ENCODE assay signal across 8 cellular contexts in the genomic region with DNA sequence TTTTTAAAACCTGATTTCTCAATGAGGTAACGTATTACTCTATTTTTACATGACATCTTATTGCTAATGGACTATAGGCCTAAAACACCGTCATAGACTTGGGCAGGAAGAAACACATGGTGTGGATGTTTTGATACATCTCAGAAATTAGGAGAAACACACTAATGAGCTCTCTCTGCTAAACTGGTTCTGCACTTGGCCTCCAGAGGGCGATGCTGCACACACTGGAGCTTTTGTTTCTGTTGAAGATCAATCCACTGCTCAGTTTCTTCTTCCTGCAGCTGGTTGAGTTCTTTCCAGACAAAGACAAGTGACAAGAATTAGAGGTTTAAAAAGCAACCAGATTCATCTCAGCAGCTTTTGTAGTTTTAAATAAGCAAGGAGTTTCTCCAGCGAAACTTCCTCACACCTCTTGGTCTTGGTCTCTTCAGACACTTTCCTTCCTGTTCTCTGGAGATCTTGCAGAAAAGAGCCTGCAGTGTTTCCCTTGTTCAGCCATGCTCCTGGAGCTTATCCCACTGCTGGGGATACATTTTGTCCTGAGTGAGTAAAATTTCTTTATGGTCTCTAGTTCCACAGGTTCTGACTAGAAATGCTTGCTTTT.
DNase-seq lines count a peak whose midpoint lies in the region; TF ChIP-seq lines count a peak whose summit lies in the region.

No MANE protein-coding gene starts in this region.

- DNase-seq in SIG-M5 treated with dmso at 0.1 percent for 504 hours (lab: John Stamatoyannopoulos, UW; ENCODE audit: unreplicated experiment) (peak; percentile 37), SIG-M5 (lab: John Stamatoyannopoulos, UW) (no peak), NCI-H460 (ENCODE audit: extremely low read depth, low read depth) (peak; percentile 42), esophagus muscularis mucosa (ENCODE audit: extremely low spot score) (no peak), osteocyte (ENCODE audit: extremely low spot score, unreplicated experiment) (no peak), cerebellum (ENCODE audit: low spot score) (no peak), occipital lobe (lab: John Stamatoyannopoulos, UW) (no peak)
- DNase-seq in activated CD8-positive, alpha-beta memory T cell treated with anti-CD3 and anti-CD28 coated beads, Interleukin-2, amount 50 U/mL, for 24 hours (ENCODE audit: extremely low read depth): peak; percentile 48

- H3K9me3 Mint-ChIP-seq in osteocyte (ENCODE audit: unreplicated experiment): no peaks in the 10 kb centered on the region

- no peaks in the 10 kb centered on the region for H3K4me1 ChIP-seq in esophagus muscularis mucosa

- no peaks in the 10 kb centered on the region for H3K36me3 ChIP-seq in esophagus muscularis mucosa

- no peaks in the 10 kb centered on the region for H3K36me3 Mint-ChIP-seq in osteocyte (ENCODE audit: unreplicated experiment)

- H3K4me3 Mint-ChIP-seq in osteocyte (ENCODE audit: unreplicated experiment): no peak overlapping the region

- no peak for TF ChIP-seq POLR2A in esophagus muscularis mucosa (IDR thresholded peaks at IDR 0.05; ENCODE audit: low read depth)

- peaks cover 27% of the 10 kb centered on the region for H3K27me3 Mint-ChIP-seq in osteocyte (ENCODE audit: unreplicated experiment)

- no peaks in the 10 kb centered on the region for H3K27me3 ChIP-seq in esophagus muscularis mucosa

- H3K4me3 ChIP-seq in esophagus muscularis mucosa: no peak overlapping the region

- intact Hi-C loops in esophagus muscularis mucosa (cut with DNase I): no loop called here

- no peak overlapping the region for H3K27ac ChIP-seq in esophagus muscularis mucosa (replicated peaks in 1 of 4)

- no peak for TF ChIP-seq EP300 in esophagus muscularis mucosa (IDR thresholded peaks at IDR 0.05)

- no peaks in the 10 kb centered on the region for H3K4me1 Mint-ChIP-seq in osteocyte (ENCODE audit: unreplicated experiment)

- no peak overlapping the region for H3K27ac Mint-ChIP-seq in osteocyte (ENCODE audit: unreplicated experiment)

- H3K9me3 ChIP-seq in esophagus muscularis mucosa: no peaks in the 10 kb centered on the region

- TF ChIP-seq CTCF in esophagus muscularis mucosa (IDR thresholded peaks at IDR 0.05) (peak; percentile 22 to 51 (median 28)), osteocyte (IDR thresholded peaks at IDR 0.05) (peak; percentile 63)

- 23% methylated on average over 4 of the region's 4 CpGs for WGBS in esophagus muscularis mucosa

Comparison
In these comparisons a context has a peak if more than half of its experiments do, and no peak if none do; other contexts are left out.
1. DNase-seq: peak in SIG-M5 treated with dmso at 0.1 percent for 504 hours (single experiment), NCI-H460 (single experiment) and activated CD8-positive, alpha-beta memory T cell treated with anti-CD3 and anti-CD28 coated beads, Interleukin-2, amount 50 U/mL, for 24 hours (single experiment); none in SIG-M5 (single experiment), esophagus muscularis mucosa (single experiment), osteocyte (single experiment), cerebellum (single experiment) and occipital lobe (single experiment).